In the genomic region with DNA sequence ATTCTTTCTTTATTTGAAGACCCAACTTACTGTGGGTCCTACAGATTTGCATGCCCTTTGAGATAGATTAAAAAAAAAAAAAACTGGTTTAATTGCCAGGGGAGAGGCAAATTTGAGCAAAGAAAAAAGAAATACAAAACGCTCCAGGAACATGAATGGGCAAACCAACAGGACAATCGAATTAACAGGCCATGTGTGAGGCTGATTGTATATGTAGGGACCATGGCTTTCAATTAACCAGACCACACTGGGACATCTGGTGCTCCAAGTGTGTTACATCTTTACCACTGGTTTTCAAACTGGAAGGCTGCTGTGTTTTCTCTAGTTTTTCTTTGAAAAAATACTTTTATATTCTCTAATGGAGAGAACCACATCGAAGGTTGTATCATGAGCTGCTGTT, we compare ENCODE assay signal across 8 cellular contexts.
"Had no signal": no experiment of that assay in that cellular context is flagged by ENCODE, and none has a peak within 500 bp of the region (broad histone marks: within the 10 kb centered on the region; RNA-seq: fewer than 3 reads in every experiment).

No MANE protein-coding gene starts in this region.

- DNase-seq: GM23248, GOT3, H7, HFFc6, KBM-7 had no signal

- H3K9me3 ChIP-seq: HAP-1 had no signal

- H3K36me3 ChIP-seq: HAP-1 had no signal

- H3K4me3 ChIP-seq: GM23248, HAP-1 had no signal

- ATAC-seq: HCT116, HepG2 had no signal
